10 cellular contexts compared by ENCODE assay signal in the genomic region with DNA sequence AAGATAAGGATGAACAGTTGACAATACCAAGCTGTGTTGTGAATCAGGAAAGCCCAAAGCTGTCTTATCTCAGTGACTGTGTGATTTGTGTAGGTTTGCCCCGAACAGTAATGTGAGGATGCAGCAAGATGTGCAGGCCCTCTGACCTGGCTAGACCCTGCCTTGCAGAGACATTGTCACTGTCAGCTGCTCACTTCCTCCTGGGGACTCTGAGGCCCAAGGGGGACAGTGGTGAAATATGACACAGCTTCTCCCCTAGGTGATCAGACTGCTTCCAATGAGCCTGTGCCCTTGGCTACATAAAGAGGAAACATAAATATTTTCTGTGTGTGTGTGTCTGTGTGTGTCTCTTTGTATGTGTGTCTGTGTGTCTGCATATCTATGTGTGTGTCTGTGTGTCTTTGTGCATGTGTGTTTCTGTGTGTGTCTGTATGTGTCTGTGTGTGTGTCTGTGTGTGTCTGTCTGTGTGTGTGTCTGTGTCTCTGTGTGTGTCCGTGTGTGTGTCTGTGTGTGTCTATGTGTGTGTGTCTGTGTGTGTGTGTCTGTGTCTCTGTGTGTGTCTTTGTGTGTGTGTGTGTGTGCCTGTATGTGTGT. TPM values are rescaled to one million over a fixed set of nuclear protein-coding genes. Genes with fewer than 3 reads are reported as not detected.
DNase-seq lines count a peak whose midpoint lies in the region; ATAC-seq and TF ChIP-seq lines count a peak whose summit lies in the region.
"Had no signal": no experiment of that assay in that cellular context is flagged by ENCODE, and none has a peak within 500 bp of the region (broad histone marks: within the 10 kb centered on the region; RNA-seq: fewer than 3 reads in every experiment).

No MANE protein-coding gene starts in this region.

- no peaks in the 10 kb centered on the region for H3K27me3 ChIP-seq in sigmoid colon

- no peak overlapping the region for H3K27ac ChIP-seq in sigmoid colon
- H3K27ac ChIP-seq: C4-2B had no signal

- H3K4me3 ChIP-seq in sigmoid colon: no peak overlapping the region
- H3K4me3 ChIP-seq in lower leg skin (ENCODE audit: low read depth, poor library complexity, severe bottlenecking): no peak overlapping the region

- TF ChIP-seq CTCF in sigmoid colon (IDR thresholded peaks at IDR 0.05): no peak
- TF ChIP-seq CTCF in lower leg skin (IDR thresholded peaks at IDR 0.05): no peak

- intact Hi-C loops in sigmoid colon (cut with DNase I) (no loop called here), lower leg skin (cut with DNase I; ENCODE audit: low total_unique reads) (no loop called here)

- peak; percentile 68 for ATAC-seq in GM19463 (IDR thresholded peaks at IDR 0.05; ENCODE audit: unreplicated experiment)
- ATAC-seq in HG03108 (IDR thresholded peaks at IDR 0.05; ENCODE audit: unreplicated experiment): peak; percentile 55

- H3K36me3 ChIP-seq in sigmoid colon: no peaks in the 10 kb centered on the region

- WGBS in sigmoid colon, 2 donors: 84 to 91% methylated on average over 2 of the region's 2 CpGs
- WGBS in lower leg skin, 2 donors: 81 to 88% methylated on average over 2 of the region's 2 CpGs

- no peak for TF ChIP-seq EP300 in sigmoid colon (IDR thresholded peaks at IDR 0.05)

- peak; percentile 83 for DNase-seq in CD1c-positive myeloid dendritic cell (ENCODE audit: extremely low spot score)
- DNase-seq in SIG-M5 treated with dmso at 0.1 percent for 504 hours (lab: John Stamatoyannopoulos, UW; ENCODE audit: unreplicated experiment): peak; percentile 81
- DNase-seq in sigmoid colon: no peak
- no peak for DNase-seq in NCI-H2196 treated with DMSO at 0.1 percent for 48 hours (lab: John Stamatoyannopoulos, UW; ENCODE audit: unreplicated experiment)
- DNase-seq in NCI-H524 treated with DMSO at 0.1 percent for 48 hours (lab: John Stamatoyannopoulos, UW): no peak
- no peak for DNase-seq in lower leg skin (ENCODE audit: low spot score in 2 of 2)
- DNase-seq: retina had no signal

- H3K9me3 ChIP-seq in sigmoid colon: no peaks in the 10 kb centered on the region

- no peaks in the 10 kb centered on the region for H3K4me1 ChIP-seq in sigmoid colon

- TF ChIP-seq POLR2A in sigmoid colon (IDR thresholded peaks at IDR 0.05): no peak
- TF ChIP-seq POLR2A in lower leg skin (IDR thresholded peaks at IDR 0.05): no peak

RNA-seq across cellular contexts. Expression of a gene that starts 21.7 kb away (rescaled TPM):
- total RNA-seq in sigmoid colon (10 to 100 TPM in 2 of 4 donors, 1 to 10 TPM in 2; 7.1 to 27.4 (median 9.2) TPM), lower leg skin (10 to 100 TPM; 14.8 to 29.3 (median 19.1) TPM)
- 10 to 100 TPM in 2 of 3 donors, 1 to 10 TPM in 1; 9.6 to 22.6 (median 10.2) TPM for polyA plus RNA-seq in sigmoid colon

Comparison
In these comparisons a context has a peak if more than half of its experiments do, and no peak if none do; other contexts are left out.
1. DNase-seq: peak in CD1c-positive myeloid dendritic cell (single experiment) and SIG-M5 treated with dmso at 0.1 percent for 504 hours (single experiment); none in sigmoid colon (single experiment), NCI-H2196 treated with DMSO at 0.1 percent for 48 hours (single experiment), NCI-H524 treated with DMSO at 0.1 percent for 48 hours (single experiment) and lower leg skin (0 of 2).